Comparison of ENCODE assay signal across 26 cellular contexts in genomic region chr11:97033178-97033577, GRCh38.
"Had no signal": no experiment of that assay in that cellular context is flagged by ENCODE, and none has a peak within 500 bp of the region (broad histone marks: within the 10 kb centered on the region; RNA-seq: fewer than 3 reads in every experiment).

No MANE protein-coding gene starts in this region.

- DNase-seq: head of caudate nucleus; hippocampal formation; immature natural killer cell; kidney; left ventricle myocardium inferior; naive thymus-derived CD8-positive, alpha-beta T cell; nephron progenitor cell; nucleus accumbens; retina; right cardiac atrium; stimulated activated CD4-positive, alpha-beta T cell treated with anti-CD3 and anti-CD28 coated beads, Interleukin-12 subunit alpha, Interleukin-12 subunit beta, amount 100 ng/mL, for 4 hours; stimulated activated CD4-positive, alpha-beta T cell treated with anti-CD3 and anti-CD28 coated beads, Interleukin-15, amount 100 ng/mL, for 24 hours; stimulated activated CD4-positive, alpha-beta T cell treated with anti-CD3 and anti-CD28 coated beads, Interleukin-2, amount 100 ng/mL, for 24 hours; stimulated activated CD4-positive, alpha-beta T cell treated with anti-CD3 and anti-CD28 coated beads, Interleukin-4, amount 100 ng/mL, for 1 hour; stimulated activated naive B cell treated with anti-CD40 and anti-IgM and Interleukin-4, amounts not matched to agents 10 μg/mL and 1 μg/mL and 100 μg/mL, for 72 hours; stimulated activated naive CD8-positive, alpha-beta T cell treated with anti-CD3 and anti-CD28 coated beads, Interleukin-15, Interleukin-2, amounts not matched to agents 100 U/mL and 50 U/mL, for 24 hours; stomach; testis; thyroid gland; trophoblast cell; uterus had no signal

- H3K4me3 ChIP-seq: left ventricle myocardium inferior, lung, pancreas, prostate gland, skin epidermis, stomach, testis, thyroid gland, uterus had no signal

- H3K27me3 ChIP-seq: pancreas, stomach, testis, thyroid gland, uterus had no signal

- H3K9me3 ChIP-seq: left ventricle myocardium inferior, pancreas, prostate gland, stomach, testis, thyroid gland, uterus had no signal

- ATAC-seq: naive thymus-derived CD8-positive, alpha-beta T cell; right cardiac atrium; sciatic nerve; stimulated activated naive B cell treated with anti-CD40 and anti-IgM and Interleukin-4, amounts not matched to agents 10 μg/mL and 1 μg/mL and 100 μg/mL, for 72 hours; stimulated activated naive CD8-positive, alpha-beta T cell treated with anti-CD3 and anti-CD28 coated beads, Interleukin-15, Interleukin-2, amounts not matched to agents 100 U/mL and 50 U/mL, for 24 hours had no signal

- H3K36me3 ChIP-seq: left ventricle myocardium inferior, pancreas, prostate gland, stomach, thyroid gland, uterus had no signal

- H3K4me1 Mint-ChIP-seq: immature natural killer cell; naive thymus-derived CD8-positive, alpha-beta T cell; nephron progenitor cell; stimulated activated naive B cell treated with anti-CD40 and anti-IgM and Interleukin-4, amounts not matched to agents 10 μg/mL and 1 μg/mL and 100 μg/mL, for 72 hours had no signal

- H3K4me1 ChIP-seq: left ventricle myocardium inferior, pancreas, prostate gland, stomach, testis, thyroid gland, uterus had no signal

- H3K27ac ChIP-seq: left ventricle myocardium inferior, pancreas, prostate gland, skin epidermis, stomach, testis, thyroid gland, uterus had no signal

- H3K27ac Mint-ChIP-seq: immature natural killer cell; naive thymus-derived CD8-positive, alpha-beta T cell; nephron progenitor cell; stimulated activated naive B cell treated with anti-CD40 and anti-IgM and Interleukin-4, amounts not matched to agents 10 μg/mL and 1 μg/mL and 100 μg/mL, for 72 hours had no signal

- H3K9me3 Mint-ChIP-seq: nephron progenitor cell had no signal

- H3K4me3 Mint-ChIP-seq: immature natural killer cell; naive thymus-derived CD8-positive, alpha-beta T cell; nephron progenitor cell; stimulated activated naive B cell treated with anti-CD40 and anti-IgM and Interleukin-4, amounts not matched to agents 10 μg/mL and 1 μg/mL and 100 μg/mL, for 72 hours had no signal

- H3K27me3 Mint-ChIP-seq: naive thymus-derived CD8-positive, alpha-beta T cell; stimulated activated naive B cell treated with anti-CD40 and anti-IgM and Interleukin-4, amounts not matched to agents 10 μg/mL and 1 μg/mL and 100 μg/mL, for 72 hours had no signal

- H3K36me3 Mint-ChIP-seq: naive thymus-derived CD8-positive, alpha-beta T cell; stimulated activated naive B cell treated with anti-CD40 and anti-IgM and Interleukin-4, amounts not matched to agents 10 μg/mL and 1 μg/mL and 100 μg/mL, for 72 hours had no signal
